16 cellular contexts compared by ENCODE assay signal in genomic region chr1:89273324-89273778, GRCh38. TPM values are rescaled to one million over a fixed set of nuclear protein-coding genes. Genes with fewer than 3 reads are reported as not detected.
DNase-seq lines count a peak whose midpoint lies in the region; ATAC-seq and TF ChIP-seq lines count a peak whose summit lies in the region.
"Had no signal": no experiment of that assay in that cellular context is flagged by ENCODE, and none has a peak within 500 bp of the region (broad histone marks: within the 10 kb centered on the region; RNA-seq: fewer than 3 reads in every experiment).

No MANE protein-coding gene starts in this region.

- peaks cover 9% of the 10 kb centered on the region for H3K36me3 ChIP-seq in effector memory CD4-positive, alpha-beta T cell (ENCODE audit: control insufficient read depth, insufficient read depth, low read length)
- H3K36me3 ChIP-seq in thyroid gland, result no peaks in the 10 kb centered on the region
- H3K36me3 ChIP-seq: colonic mucosa, stomach, uterus had no signal

- H3K27me3 Mint-ChIP-seq in activated T-cell treated with anti-CD3 and anti-CD28 coated beads, Interleukin-2, amount 50 U/mL, for 24 hours, result no peaks in the 10 kb centered on the region
- H3K27me3 Mint-ChIP-seq in activated CD8-positive, alpha-beta T cell treated with anti-CD3 and anti-CD28 coated beads for 36 hours, result no peaks in the 10 kb centered on the region
- H3K27me3 Mint-ChIP-seq in stimulated activated naive B cell treated with anti-CD40 and anti-IgM and Interleukin-4, amounts not matched to agents 10 μg/mL and 1 μg/mL and 100 μg/mL, for 72 hours, result no peaks in the 10 kb centered on the region

- no peaks in the 10 kb centered on the region for H3K9me3 ChIP-seq in effector memory CD4-positive, alpha-beta T cell (ENCODE audit: control insufficient read depth, low read length)
- no peaks in the 10 kb centered on the region for H3K9me3 ChIP-seq in thyroid gland
- H3K9me3 ChIP-seq: colonic mucosa, stomach, uterus had no signal

- no peak for TF ChIP-seq CTCF in activated CD8-positive, alpha-beta T cell treated with anti-CD3 and anti-CD28 coated beads for 36 hours (IDR thresholded peaks at IDR 0.05)
- TF ChIP-seq CTCF in thyroid gland (IDR thresholded peaks at IDR 0.05), result no peak

- CTCF ChIA-PET in activated CD8-positive, alpha-beta T cell treated with anti-CD3 and anti-CD28 coated beads for 36 hours (lab: Charles Lee), result interaction anchor here (0.6 to 10.8 kb wide), 8 partner anchors 9 to 288 kb away, joined by 3 to 102 read pairs (median 5); partner anchors contain the start of gene GBP4

- H3K4me1 ChIP-seq in effector memory CD4-positive, alpha-beta T cell (ENCODE audit: control insufficient read depth, insufficient read depth, low read length, poor library complexity, severe bottlenecking), result peaks cover 18% of the 10 kb centered on the region
- H3K4me1 ChIP-seq in thyroid gland, result no peaks in the 10 kb centered on the region
- H3K4me1 ChIP-seq: colonic mucosa, uterus had no signal

- intact Hi-C loops in activated CD8-positive, alpha-beta T cell treated with anti-CD3 and anti-CD28 coated beads for 36 hours (cut with micrococcal nuclease), result loop anchor here (5.0 kb wide), 3 partner anchors 39 to 84 kb away; partner anchors contain the start of gene GBP4
- intact Hi-C loops in thyroid gland (cut with DNase I), result no loop called here

- POLR2A ChIA-PET in activated CD8-positive, alpha-beta T cell treated with anti-CD3 and anti-CD28 coated beads for 36 hours (lab: Charles Lee), result interaction anchor here (0.6 to 9.7 kb wide), 16 partner anchors 10 to 335 kb away, joined by 3 to 114 read pairs (median 6); partner anchors contain the start of genes GBP1, GBP4 and GBP6

- H3K27ac Mint-ChIP-seq in activated T-cell treated with anti-CD3 and anti-CD28 coated beads, Interleukin-2, amount 50 U/mL, for 24 hours, result peak overlapping the region; percentile 99
- H3K27ac Mint-ChIP-seq in activated CD8-positive, alpha-beta T cell treated with anti-CD3 and anti-CD28 coated beads for 36 hours, result peak overlapping the region; percentile 100
- H3K27ac Mint-ChIP-seq in stimulated activated naive B cell treated with anti-CD40 and anti-IgM and Interleukin-4, amounts not matched to agents 10 μg/mL and 1 μg/mL and 100 μg/mL, for 72 hours, result no peak overlapping the region
- H3K27ac Mint-ChIP-seq: WTC11 had no signal

- peak; percentile 58 for DNase-seq in activated T-cell treated with anti-CD3 and anti-CD28 coated beads, Interleukin-2, amount 50 U/mL, for 24 hours
- DNase-seq in activated T-cell treated with anti-CD3 and anti-CD28 coated beads, Interleukin-2, amount 50 U/mL, for 1 hour, result no peak
- no peak for DNase-seq in activated CD8-positive, alpha-beta T cell treated with anti-CD3 and anti-CD28 coated beads for 36 hours
- no peak for DNase-seq in effector memory CD4-positive, alpha-beta T cell
- DNase-seq in stimulated activated naive B cell treated with anti-CD40 and anti-IgM and Interleukin-4, amounts not matched to agents 10 μg/mL and 1 μg/mL and 100 μg/mL, for 72 hours, result no peak
- no peak for DNase-seq in thyroid gland
- DNase-seq in AG20443 (ENCODE audit: low spot score), result no peak
- DNase-seq: colonic mucosa, foreskin keratinocyte, GOT3, NCI-H1105, uterus had no signal

- TF ChIP-seq POLR2A in thyroid gland (IDR thresholded peaks at IDR 0.05), result no peak

- peaks cover 82% of the 10 kb centered on the region for H3K4me1 Mint-ChIP-seq in activated T-cell treated with anti-CD3 and anti-CD28 coated beads, Interleukin-2, amount 50 U/mL, for 24 hours (ENCODE audit: low read depth)
- H3K4me1 Mint-ChIP-seq in activated CD8-positive, alpha-beta T cell treated with anti-CD3 and anti-CD28 coated beads for 36 hours (ENCODE audit: low read depth), result peaks cover 58% of the 10 kb centered on the region
- peaks cover 30 to 42% of the 10 kb centered on the region in 2 donors for H3K4me1 Mint-ChIP-seq in stimulated activated naive B cell treated with anti-CD40 and anti-IgM and Interleukin-4, amounts not matched to agents 10 μg/mL and 1 μg/mL and 100 μg/mL, for 72 hours
- H3K4me1 Mint-ChIP-seq: WTC11 had no signal

- WGBS in thyroid gland, 2 donors, result 75 to 92% methylated on average over 4 to 13 of the region's 13 CpGs

- no peak overlapping the region for H3K4me3 ChIP-seq in effector memory CD4-positive, alpha-beta T cell (ENCODE audit: insufficient read depth, low read depth, low read length, poor library complexity, severe bottlenecking)
- H3K4me3 ChIP-seq in thyroid gland (replicated peaks in 1 of 3), result no peak overlapping the region
- H3K4me3 ChIP-seq: uterus had no signal

- H3K36me3 Mint-ChIP-seq in activated T-cell treated with anti-CD3 and anti-CD28 coated beads, Interleukin-2, amount 50 U/mL, for 24 hours (ENCODE audit: low read depth), result peaks cover 42% of the 10 kb centered on the region
- peaks cover 59% of the 10 kb centered on the region for H3K36me3 Mint-ChIP-seq in activated CD8-positive, alpha-beta T cell treated with anti-CD3 and anti-CD28 coated beads for 36 hours (ENCODE audit: low read depth)
- peaks cover 6 to 13% of the 10 kb centered on the region in 2 donors for H3K36me3 Mint-ChIP-seq in stimulated activated naive B cell treated with anti-CD40 and anti-IgM and Interleukin-4, amounts not matched to agents 10 μg/mL and 1 μg/mL and 100 μg/mL, for 72 hours
- H3K36me3 Mint-ChIP-seq: WTC11 had no signal

- peak; percentile 1 for ATAC-seq in activated CD8-positive, alpha-beta T cell treated with anti-CD3 and anti-CD28 coated beads for 36 hours
- no peak for ATAC-seq in stimulated activated naive B cell treated with anti-CD40 and anti-IgM and Interleukin-4, amounts not matched to agents 10 μg/mL and 1 μg/mL and 100 μg/mL, for 72 hours (replicated peaks)
- ATAC-seq in HG03025 (IDR thresholded peaks at IDR 0.05; ENCODE audit: low FRiP score, unreplicated experiment), result no peak
- ATAC-seq: foreskin keratinocyte, WTC11 had no signal

- no peaks in the 10 kb centered on the region for H3K27me3 ChIP-seq in effector memory CD4-positive, alpha-beta T cell (replicated peaks; ENCODE audit: control insufficient read depth, insufficient read depth, low read length, poor library complexity, severe bottlenecking)
- H3K27me3 ChIP-seq in thyroid gland, result no peaks in the 10 kb centered on the region
- H3K27me3 ChIP-seq: colonic mucosa, foreskin keratinocyte, stomach, uterus had no signal

- H3K4me3 Mint-ChIP-seq in activated T-cell treated with anti-CD3 and anti-CD28 coated beads, Interleukin-2, amount 50 U/mL, for 24 hours, result peak overlapping the region; percentile 91
- peak overlapping the region; percentile 100 for H3K4me3 Mint-ChIP-seq in activated CD8-positive, alpha-beta T cell treated with anti-CD3 and anti-CD28 coated beads for 36 hours
- peak overlapping the region; percentile 97 to 99 for H3K4me3 Mint-ChIP-seq in stimulated activated naive B cell treated with anti-CD40 and anti-IgM and Interleukin-4, amounts not matched to agents 10 μg/mL and 1 μg/mL and 100 μg/mL, for 72 hours
- H3K4me3 Mint-ChIP-seq: WTC11 had no signal

- H3K9me3 Mint-ChIP-seq in activated T-cell treated with anti-CD3 and anti-CD28 coated beads, Interleukin-2, amount 50 U/mL, for 24 hours, result peaks cover 5% of the 10 kb centered on the region
- peaks cover 6% of the 10 kb centered on the region for H3K9me3 Mint-ChIP-seq in activated CD8-positive, alpha-beta T cell treated with anti-CD3 and anti-CD28 coated beads for 36 hours
- H3K9me3 Mint-ChIP-seq in stimulated activated naive B cell treated with anti-CD40 and anti-IgM and Interleukin-4, amounts not matched to agents 10 μg/mL and 1 μg/mL and 100 μg/mL, for 72 hours, result peaks cover 0 to 3% of the 10 kb centered on the region in 2 donors

- peak overlapping the region; percentile 73 for H3K27ac ChIP-seq in effector memory CD4-positive, alpha-beta T cell (ENCODE audit: insufficient read depth, low read length, poor library complexity, severe bottlenecking)
- H3K27ac ChIP-seq in thyroid gland, result no peak overlapping the region
- H3K27ac ChIP-seq: foreskin keratinocyte, HL-60, uterus had no signal

RNA-seq across cellular contexts. Expression of gene GBP5, which starts 0.7 kb away (rescaled TPM):
- total RNA-seq in activated CD8-positive, alpha-beta T cell treated with anti-CD3 and anti-CD28 coated beads for 36 hours, result 100 to 1,000 TPM; 163 to 174 TPM
- 1 to 10 TPM; 1.0 to 3.0 (median 2.4) TPM for total RNA-seq in thyroid gland
- total RNA-seq: foreskin keratinocyte had no signal

Comparison
In these comparisons a context has a peak if more than half of its experiments do, and no peak if none do; other contexts are left out.
1. RNA of gene GBP5, which starts 0.7 kb away (total RNA-seq): 163 to 174 TPM in activated CD8-positive, alpha-beta T cell treated with anti-CD3 and anti-CD28 coated beads for 36 hours; 1.0 to 3.0 TPM in thyroid gland; every median in the first group is over 10 times any median in the second.
2. Peak in every context shown above with its lines, with median percentiles within 50 percentile points of each other: H3K4me3 Mint-ChIP-seq.